ENCODE assay signal across 20 cellular contexts in genomic region chr5:302951-303350, GRCh38.
"Had no signal": no experiment of that assay in that cellular context is flagged by ENCODE, and none has a peak within 500 bp of the region (broad histone marks: within the 10 kb centered on the region; RNA-seq: fewer than 3 reads in every experiment).

No MANE protein-coding gene starts in this region.

- H3K36me3 ChIP-seq: cardiac muscle cell, prostate gland had no signal

- H3K27me3 ChIP-seq: cardiac muscle cell, esophagus squamous epithelium, heart right ventricle, right atrium auricular region, stomach, testis, upper lobe of left lung had no signal

- H3K4me1 Mint-ChIP-seq: neural crest cell had no signal

- H3K4me1 ChIP-seq: prostate gland, right atrium auricular region, upper lobe of left lung had no signal

- H3K9me3 Mint-ChIP-seq: neural crest cell, T-cell had no signal

- H3K27ac Mint-ChIP-seq: T-cell had no signal

- H3K27ac ChIP-seq: cardiac muscle cell, esophagus squamous epithelium, heart right ventricle, prostate gland, right atrium auricular region, skin epidermis, stomach, testis, upper lobe of left lung had no signal

- H3K9me3 ChIP-seq: esophagus squamous epithelium, heart right ventricle, prostate gland, right atrium auricular region, stomach, testis, upper lobe of left lung had no signal

- H3K4me3 Mint-ChIP-seq: neural crest cell had no signal

- ATAC-seq: heart right ventricle, T-cell had no signal

- DNase-seq: activated CD4-positive, alpha-beta T cell treated with anti-CD3 and anti-CD28 coated beads for 48 hours; activated CD4-positive, CD25-positive, alpha-beta regulatory T cell; activated CD8-positive, alpha-beta memory T cell treated with anti-CD3 and anti-CD28 coated beads, Interleukin-2, amount 50 U/mL, for 4 hours; activated effector memory CD4-positive, alpha-beta T cell treated with Interleukin-2 at 50 U/mL for 16 hours; activated naive CD4-positive, alpha-beta T cell treated with anti-CD3 and anti-CD28 coated beads, Interleukin-2, amount 50 U/mL, for 16 hours; activated T-cell treated with anti-CD3 and anti-CD28 coated beads, Interleukin-2, amount 50 U/mL, for 48 hours; dermis blood vessel endothelial cell; effector memory CD4-positive, alpha-beta T cell; esophagus squamous epithelium; heart right ventricle; mesendoderm; stomach; T-cell had no signal

- H3K27me3 Mint-ChIP-seq: T-cell had no signal

- H3K4me3 ChIP-seq: cardiac muscle cell, esophagus squamous epithelium, heart right ventricle, prostate gland, right atrium auricular region, skin epidermis, stomach, testis, upper lobe of left lung had no signal
